19 cellular contexts compared by ENCODE assay signal in the genomic region with DNA sequence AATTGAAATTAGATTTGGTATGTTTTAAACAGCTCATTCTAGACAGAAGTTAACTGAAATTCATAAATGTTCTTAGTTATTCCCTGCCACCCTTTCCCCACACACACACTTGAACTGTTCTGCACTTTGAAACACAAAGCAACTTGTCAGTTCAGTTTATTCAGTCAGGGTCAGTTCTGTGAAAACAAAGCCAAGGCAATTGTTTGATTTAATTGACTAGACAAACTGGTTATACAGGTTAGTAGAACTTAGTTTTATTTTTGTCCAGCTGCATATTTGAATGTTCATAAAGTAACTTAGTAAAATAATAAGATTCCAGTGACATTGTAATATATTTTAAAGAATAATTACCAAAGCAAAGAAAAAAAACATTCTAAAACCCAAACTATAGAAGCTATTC.
DNase-seq lines count a peak whose midpoint lies in the region; ATAC-seq, FAIRE-seq and TF ChIP-seq lines count a peak whose summit lies in the region.
"Had no signal": no experiment of that assay in that cellular context is flagged by ENCODE, and none has a peak within 500 bp of the region (broad histone marks: within the 10 kb centered on the region; RNA-seq: fewer than 3 reads in every experiment).

No MANE protein-coding gene starts in this region.

- no peak overlapping the region for H3K4me3 ChIP-seq in HepG2 (replicated peaks in 1 of 3; ENCODE audit: insufficient read depth in 1 of 3, low read depth in 2 of 3, low read length in 3 of 3)

- FAIRE-seq in HepG2 (lab: Jason Lieb, UNC), result peak; percentile 76
- FAIRE-seq: GM12892 had no signal

- H3K4me3 Mint-ChIP-seq in naive thymus-derived CD8-positive, alpha-beta T cell, result no peak overlapping the region
- H3K4me3 Mint-ChIP-seq: stimulated activated naive B cell treated with anti-CD40 and anti-IgM and Interleukin-4, amounts not matched to agents 10 μg/mL and 1 μg/mL and 100 μg/mL, for 72 hours had no signal

- POLR2A ChIA-PET in HepG2 (lab: Yijun Ruan, JAX), result no interaction called here
- POLR2A ChIA-PET in naive thymus-derived CD8-positive, alpha-beta T cell (lab: Charles Lee), result no interaction called here

- H3K27me3 Mint-ChIP-seq in naive thymus-derived CD8-positive, alpha-beta T cell, result no peaks in the 10 kb centered on the region
- H3K27me3 Mint-ChIP-seq: stimulated activated naive B cell treated with anti-CD40 and anti-IgM and Interleukin-4, amounts not matched to agents 10 μg/mL and 1 μg/mL and 100 μg/mL, for 72 hours had no signal

- BruUV-seq in HepG2 (replicated peaks; lab: Mats Ljungman, UMichigan), result no TSS peak

- TF ChIP-seq RAD21 in HepG2 (CRISPR knock-in tag; IDR thresholded peaks at IDR 0.05), result no peak

- H4K20me1 ChIP-seq in HepG2 (ENCODE audit: insufficient read depth, low read length), result no peaks in the 10 kb centered on the region

- H3K4me1 Mint-ChIP-seq in naive thymus-derived CD8-positive, alpha-beta T cell, result no peaks in the 10 kb centered on the region

- DNase-seq in COR-L47 (lab: John Stamatoyannopoulos, UW), result peak; percentile 85
- DNase-seq in NCI-H1105 treated with DMSO at 0.1 percent for 48 hours (lab: John Stamatoyannopoulos, UW), result peak; percentile 82
- peak; percentile 24 for DNase-seq in HepG2 (ENCODE audit: low spot score)
- DNase-seq in naive thymus-derived CD8-positive, alpha-beta T cell, result no peak
- no peak for DNase-seq in NOMO-1 (lab: John Stamatoyannopoulos, UW; ENCODE audit: unreplicated experiment in 2 of 2)
- no peak for DNase-seq in T-helper 9 cell
- DNase-seq: activated naive CD4-positive, alpha-beta T cell treated with Interleukin-2 at 50 U/mL for 16 hours; central memory CD4-positive, alpha-beta T cell; GOT3; hippocampal formation; IMR-90; NCI-H2227 treated with DMSO at 0.1 percent for 48 hours; stimulated activated CD4-positive, alpha-beta T cell treated with anti-CD3 and anti-CD28 coated beads, Interleukin-4, amount 100 ng/mL, for 1 hour; stimulated activated naive B cell treated with anti-CD40 and anti-IgM and Interleukin-4, amounts not matched to agents 10 μg/mL and 1 μg/mL and 100 μg/mL, for 72 hours; T1000 had no signal

- peaks cover 13% of the 10 kb centered on the region; the same call in 1 of the 2 replicates for H3K4me1 ChIP-seq in HepG2 (ENCODE audit: insufficient read depth, low read length)

- H3K36me3 ChIP-seq in HepG2 (replicated peaks in 1 of 2; ENCODE audit: control insufficient read depth in 1 of 2, insufficient read depth in 2 of 2, low read length in 2 of 2), result no peaks in the 10 kb centered on the region

- no peak for TF ChIP-seq EP300 in HepG2 (IDR thresholded peaks at IDR 0.05; ENCODE audit: low read depth in 2 of 2, low read length in 2 of 2)
- no peak for TF ChIP-seq EP300 in HepG2 (CRISPR knock-in tag; IDR thresholded peaks at IDR 0.05; ENCODE audit: borderline replicate concordance)

- CTCF ChIA-PET in HepG2 (lab: Yijun Ruan, JAX; ENCODE audit: low intra/inter-chr PET ratio, low total read pairs), result no interaction called here

- in situ Hi-C loops in HepG2 (cut with HindIII; ENCODE audit: extremely low pct_ligation_motif_present, low pct_unique_long_range_greater_than_20kb), result no loop called here

- no peak for TF ChIP-seq CTCF in VCaP (conservative IDR thresholded peaks at IDR 0.05)
- TF ChIP-seq CTCF in HepG2 (CRISPR knock-in tag; IDR thresholded peaks at IDR 0.05), result no peak

- no peak overlapping the region for H2AFZ ChIP-seq in HepG2 (ENCODE audit: low read length)

- peak overlapping the region; percentile 29; the same call in 1 of the 2 replicates for H3K4me2 ChIP-seq in HepG2 (ENCODE audit: low read depth, low read length)

- H3K9me3 ChIP-seq in HepG2 (ENCODE audit: low read length), result no peaks in the 10 kb centered on the region

- no peak overlapping the region for H3K9ac ChIP-seq in HepG2 (ENCODE audit: insufficient read depth, low read depth, low read length)

- peak overlapping the region; percentile 76 for H3K27ac ChIP-seq in VCaP
- peak overlapping the region; percentile 44 for H3K27ac ChIP-seq in HepG2 (ENCODE audit: extremely low read length, insufficient read depth, low read length)

- no peak overlapping the region for H3K27ac Mint-ChIP-seq in naive thymus-derived CD8-positive, alpha-beta T cell
- H3K27ac Mint-ChIP-seq: stimulated activated naive B cell treated with anti-CD40 and anti-IgM and Interleukin-4, amounts not matched to agents 10 μg/mL and 1 μg/mL and 100 μg/mL, for 72 hours had no signal

- intact Hi-C loops in HepG2 (cut with micrococcal nuclease; ENCODE audit: unreplicated experiment), result no loop called here

- peaks cover 22 to 48% (median 30%) of the 10 kb centered on the region in 3 donors for H3K36me3 Mint-ChIP-seq in naive thymus-derived CD8-positive, alpha-beta T cell

- peak; percentile 77 for ATAC-seq in HepG2
- no peak for ATAC-seq in naive thymus-derived CD8-positive, alpha-beta T cell
- ATAC-seq in HG02870 (IDR thresholded peaks at IDR 0.05; ENCODE audit: unreplicated experiment), result no peak
- ATAC-seq: Right ventricle myocardium inferior; stimulated activated naive B cell treated with anti-CD40 and anti-IgM and Interleukin-4, amounts not matched to agents 10 μg/mL and 1 μg/mL and 100 μg/mL, for 72 hours had no signal

- peaks cover 0 to 18% (median 2%) of the 10 kb centered on the region in 9 donors for H3K9me3 Mint-ChIP-seq in naive thymus-derived CD8-positive, alpha-beta T cell

- TF ChIP-seq POLR2A in HepG2 (IDR thresholded peaks at IDR 0.05; ENCODE audit: insufficient read depth in 1 of 2, low read depth in 2 of 2, low read length in 2 of 2), result no peak

- no peaks in the 10 kb centered on the region for H3K79me2 ChIP-seq in HepG2 (ENCODE audit: insufficient read depth, low read length)

- H3K27me3 ChIP-seq in HepG2 (ENCODE audit: control insufficient read depth in 1 of 2, insufficient read depth in 2 of 2, low read length in 2 of 2), result no peaks in the 10 kb centered on the region; a peak in 1 of 5 replicates

TF ChIP-seq in HepG2, 621 proteins besides CTCF, POLR2A, EP300 and RAD21 (continues in another document):
- TF ChIP-seq, protein P1, sequence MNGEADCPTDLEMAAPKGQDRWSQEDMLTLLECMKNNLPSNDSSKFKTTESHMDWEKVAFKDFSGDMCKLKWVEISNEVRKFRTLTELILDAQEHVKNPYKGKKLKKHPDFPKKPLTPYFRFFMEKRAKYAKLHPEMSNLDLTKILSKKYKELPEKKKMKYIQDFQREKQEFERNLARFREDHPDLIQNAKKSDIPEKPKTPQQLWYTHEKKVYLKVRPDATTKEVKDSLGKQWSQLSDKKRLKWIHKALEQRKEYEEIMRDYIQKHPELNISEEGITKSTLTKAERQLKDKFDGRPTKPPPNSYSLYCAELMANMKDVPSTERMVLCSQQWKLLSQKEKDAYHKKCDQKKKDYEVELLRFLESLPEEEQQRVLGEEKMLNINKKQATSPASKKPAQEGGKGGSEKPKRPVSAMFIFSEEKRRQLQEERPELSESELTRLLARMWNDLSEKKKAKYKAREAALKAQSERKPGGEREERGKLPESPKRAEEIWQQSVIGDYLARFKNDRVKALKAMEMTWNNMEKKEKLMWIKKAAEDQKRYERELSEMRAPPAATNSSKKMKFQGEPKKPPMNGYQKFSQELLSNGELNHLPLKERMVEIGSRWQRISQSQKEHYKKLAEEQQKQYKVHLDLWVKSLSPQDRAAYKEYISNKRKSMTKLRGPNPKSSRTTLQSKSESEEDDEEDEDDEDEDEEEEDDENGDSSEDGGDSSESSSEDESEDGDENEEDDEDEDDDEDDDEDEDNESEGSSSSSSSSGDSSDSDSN (CRISPR knock-in tag; IDR thresholded peaks at IDR 0.05), result no peak
- TF ChIP-seq, protein P2, sequence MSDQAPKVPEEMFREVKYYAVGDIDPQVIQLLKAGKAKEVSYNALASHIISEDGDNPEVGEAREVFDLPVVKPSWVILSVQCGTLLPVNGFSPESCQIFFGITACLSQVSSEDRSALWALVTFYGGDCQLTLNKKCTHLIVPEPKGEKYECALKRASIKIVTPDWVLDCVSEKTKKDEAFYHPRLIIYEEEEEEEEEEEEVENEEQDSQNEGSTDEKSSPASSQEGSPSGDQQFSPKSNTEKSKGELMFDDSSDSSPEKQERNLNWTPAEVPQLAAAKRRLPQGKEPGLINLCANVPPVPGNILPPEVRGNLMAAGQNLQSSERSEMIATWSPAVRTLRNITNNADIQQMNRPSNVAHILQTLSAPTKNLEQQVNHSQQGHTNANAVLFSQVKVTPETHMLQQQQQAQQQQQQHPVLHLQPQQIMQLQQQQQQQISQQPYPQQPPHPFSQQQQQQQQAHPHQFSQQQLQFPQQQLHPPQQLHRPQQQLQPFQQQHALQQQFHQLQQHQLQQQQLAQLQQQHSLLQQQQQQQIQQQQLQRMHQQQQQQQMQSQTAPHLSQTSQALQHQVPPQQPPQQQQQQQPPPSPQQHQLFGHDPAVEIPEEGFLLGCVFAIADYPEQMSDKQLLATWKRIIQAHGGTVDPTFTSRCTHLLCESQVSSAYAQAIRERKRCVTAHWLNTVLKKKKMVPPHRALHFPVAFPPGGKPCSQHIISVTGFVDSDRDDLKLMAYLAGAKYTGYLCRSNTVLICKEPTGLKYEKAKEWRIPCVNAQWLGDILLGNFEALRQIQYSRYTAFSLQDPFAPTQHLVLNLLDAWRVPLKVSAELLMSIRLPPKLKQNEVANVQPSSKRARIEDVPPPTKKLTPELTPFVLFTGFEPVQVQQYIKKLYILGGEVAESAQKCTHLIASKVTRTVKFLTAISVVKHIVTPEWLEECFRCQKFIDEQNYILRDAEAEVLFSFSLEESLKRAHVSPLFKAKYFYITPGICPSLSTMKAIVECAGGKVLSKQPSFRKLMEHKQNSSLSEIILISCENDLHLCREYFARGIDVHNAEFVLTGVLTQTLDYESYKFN (CRISPR knock-in tag; conservative IDR thresholded peaks at IDR 0.05), result 0 out of 2 replicates have a peak, but pooled peaks have one; percentile 16
- TF ChIP-seq SOX5 (CRISPR knock-in tag; IDR thresholded peaks at IDR 0.05; ENCODE audit: borderline replicate concordance), result peak; percentile 29; the same call in 1 of the 2 replicates
- TF ChIP-seq TOE1 (CRISPR knock-in tag; IDR thresholded peaks at IDR 0.05), result no peak
- no peak for TF ChIP-seq SKI (IDR thresholded peaks at IDR 0.05; ENCODE audit: partially characterized antibody)
- TF ChIP-seq ZBTB34 (CRISPR knock-in tag; IDR thresholded peaks at IDR 0.05), result no peak
- TF ChIP-seq WIZ (CRISPR knock-in tag; IDR thresholded peaks at IDR 0.05), result no peak
- no peak for TF ChIP-seq SOX13 (IDR thresholded peaks at IDR 0.05)
- TF ChIP-seq SOX13 (CRISPR knock-in tag; conservative IDR thresholded peaks at IDR 0.05 in 1 of 2, IDR thresholded peaks at IDR 0.05 in 1 of 2), result peak in 1 of 2 experiments; percentile 50; a peak in 2 of 4 replicates

Comparison
In these comparisons a context has a peak if more than half of its experiments do, and no peak if none do; other contexts are left out.
1. DNase-seq: peak in COR-L47 (single experiment), NCI-H1105 treated with DMSO at 0.1 percent for 48 hours (single experiment) and HepG2 (single experiment); none in naive thymus-derived CD8-positive, alpha-beta T cell (0 of 10), NOMO-1 (0 of 2) and T-helper 9 cell (single experiment).